13 cellular contexts compared by ENCODE assay signal in genomic region chr9:106648799-106649198, GRCh38.
A peak's percentile ranks its signal among the peaks of the same experiment; 100 is the strongest.
DNase-seq lines count a peak whose midpoint lies in the region; ATAC-seq and TF ChIP-seq lines count a peak whose summit lies in the region.
"Had no signal": no experiment of that assay in that cellular context is flagged by ENCODE, and none has a peak within 500 bp of the region (broad histone marks: within the 10 kb centered on the region; RNA-seq: fewer than 3 reads in every experiment).

No MANE protein-coding gene starts in this region.

- no peak overlapping the region for H3K4me3 Mint-ChIP-seq in chondrocyte (ENCODE audit: unreplicated experiment)
- H3K4me3 Mint-ChIP-seq: activated naive CD4-positive, alpha-beta T cell treated with anti-CD3 and anti-CD28 coated beads, Interleukin-2, amount 10 ng/mL, durations not matched to agents 7 days and 5 days had no signal

- no peak overlapping the region for H3K27ac Mint-ChIP-seq in chondrocyte (ENCODE audit: unreplicated experiment)
- H3K27ac Mint-ChIP-seq: activated naive CD4-positive, alpha-beta T cell treated with anti-CD3 and anti-CD28 coated beads, Interleukin-2, amount 10 ng/mL, durations not matched to agents 7 days and 5 days had no signal

- peak; percentile 20 for DNase-seq in D341Med (ENCODE audit: low spot score)
- no peak for DNase-seq in chondrocyte (ENCODE audit: low spot score)
- DNase-seq in mesendoderm, result peak; percentile 20
- no peak for DNase-seq in H4 (ENCODE audit: low spot score)
- DNase-seq: activated naive CD4-positive, alpha-beta T cell treated with anti-CD3 and anti-CD28 coated beads, Interleukin-2, amount 10 ng/mL, durations not matched to agents 7 days and 5 days; erythroblast; GF-D8; NCI-H2107 had no signal

- no peak overlapping the region for H3K9ac ChIP-seq in mesendoderm (ENCODE audit: low read length)

- no peak overlapping the region for H3K18ac ChIP-seq in mesendoderm (ENCODE audit: low read length)

- H4K5ac ChIP-seq in mesendoderm (ENCODE audit: low read length), result no peak overlapping the region

- no peak overlapping the region for H2BK120ac ChIP-seq in mesendoderm (ENCODE audit: low read depth, low read length)

- H4K8ac ChIP-seq in mesendoderm (ENCODE audit: low read depth, low read length), result no peak overlapping the region

- no peaks in the 10 kb centered on the region for H3K9me3 Mint-ChIP-seq in chondrocyte (ENCODE audit: low read depth)

- no CpG with 5 or more reads among the region's 2 CpGs for WGBS in mesendoderm (ENCODE audit: extremely low coverage, insufficient coverage, low lambda C conversion rate)

- no peak overlapping the region for H2BK15ac ChIP-seq in mesendoderm (replicated peaks; ENCODE audit: low read depth)

- no peaks in the 10 kb centered on the region for H3K27me3 ChIP-seq in mesendoderm (ENCODE audit: insufficient read depth, low read length, poor library complexity)
- H3K27me3 ChIP-seq: SJSA1 had no signal

- H3K23ac ChIP-seq in mesendoderm (ENCODE audit: low read length), result no peak overlapping the region

- no peak overlapping the region for H3K56ac ChIP-seq in mesendoderm (ENCODE audit: low read length)

- no peaks in the 10 kb centered on the region for H3K27me3 Mint-ChIP-seq in chondrocyte (ENCODE audit: low read depth)
- H3K27me3 Mint-ChIP-seq: activated naive CD4-positive, alpha-beta T cell treated with anti-CD3 and anti-CD28 coated beads, Interleukin-2, amount 10 ng/mL, durations not matched to agents 7 days and 5 days had no signal

- H2AK5ac ChIP-seq in mesendoderm (ENCODE audit: low read length), result no peak overlapping the region

- no peaks in the 10 kb centered on the region for H3K4me1 ChIP-seq in mesendoderm (ENCODE audit: control insufficient read depth, low read depth, low read length)
- H3K4me1 ChIP-seq: SJSA1 had no signal

- H3K27ac ChIP-seq in mesendoderm (ENCODE audit: low read depth, low read length), result no peak overlapping the region
- H3K27ac ChIP-seq: SJSA1 had no signal

- no peak overlapping the region for H3K4me3 ChIP-seq in mesendoderm (ENCODE audit: low read length)
- H3K4me3 ChIP-seq: SJSA1 had no signal

- H3K79me1 ChIP-seq in mesendoderm (ENCODE audit: low read length), result no peaks in the 10 kb centered on the region

- no peak overlapping the region for H3K4me2 ChIP-seq in mesendoderm (ENCODE audit: low read length)

- no peaks in the 10 kb centered on the region for H3K36me3 ChIP-seq in mesendoderm (ENCODE audit: control insufficient read depth, insufficient read depth, low read length)
- H3K36me3 ChIP-seq: SJSA1 had no signal

- no peaks in the 10 kb centered on the region for H3K36me3 Mint-ChIP-seq in chondrocyte (ENCODE audit: low read depth)
- H3K36me3 Mint-ChIP-seq: activated naive CD4-positive, alpha-beta T cell treated with anti-CD3 and anti-CD28 coated beads, Interleukin-2, amount 10 ng/mL, durations not matched to agents 7 days and 5 days had no signal

- H3K4ac ChIP-seq in mesendoderm (ENCODE audit: low read depth, low read length), result no peak overlapping the region

- no peaks in the 10 kb centered on the region for H3K79me2 ChIP-seq in mesendoderm (ENCODE audit: control insufficient read depth, insufficient read depth, low read length)

- peak; percentile 51; the same call in 1 of the 2 replicates for TF ChIP-seq CTCF in LNCAP (IDR thresholded peaks at IDR 0.05)
- TF ChIP-seq CTCF in chondrocyte (IDR thresholded peaks at IDR 0.05), result peak; percentile 74

- ATAC-seq in HG03139 (IDR thresholded peaks at IDR 0.05; ENCODE audit: unreplicated experiment) (no peak), GM21723 (IDR thresholded peaks at IDR 0.05; ENCODE audit: unreplicated experiment) (no peak), HG02870 (IDR thresholded peaks at IDR 0.05; ENCODE audit: unreplicated experiment) (no peak)

- H2BK5ac ChIP-seq in mesendoderm (ENCODE audit: low read length), result no peak overlapping the region

- peaks cover 7% of the 10 kb centered on the region for H3K4me1 Mint-ChIP-seq in chondrocyte (ENCODE audit: low read depth)
- H3K4me1 Mint-ChIP-seq: activated naive CD4-positive, alpha-beta T cell treated with anti-CD3 and anti-CD28 coated beads, Interleukin-2, amount 10 ng/mL, durations not matched to agents 7 days and 5 days had no signal

Comparison
In these comparisons a context has a peak if more than half of its experiments do, and no peak if none do; other contexts are left out.
1. DNase-seq: peak in D341Med (single experiment) and mesendoderm (single experiment); none in chondrocyte (single experiment) and H4 (single experiment).